Comparison of ENCODE assay signal across 11 cellular contexts in the genomic region with DNA sequence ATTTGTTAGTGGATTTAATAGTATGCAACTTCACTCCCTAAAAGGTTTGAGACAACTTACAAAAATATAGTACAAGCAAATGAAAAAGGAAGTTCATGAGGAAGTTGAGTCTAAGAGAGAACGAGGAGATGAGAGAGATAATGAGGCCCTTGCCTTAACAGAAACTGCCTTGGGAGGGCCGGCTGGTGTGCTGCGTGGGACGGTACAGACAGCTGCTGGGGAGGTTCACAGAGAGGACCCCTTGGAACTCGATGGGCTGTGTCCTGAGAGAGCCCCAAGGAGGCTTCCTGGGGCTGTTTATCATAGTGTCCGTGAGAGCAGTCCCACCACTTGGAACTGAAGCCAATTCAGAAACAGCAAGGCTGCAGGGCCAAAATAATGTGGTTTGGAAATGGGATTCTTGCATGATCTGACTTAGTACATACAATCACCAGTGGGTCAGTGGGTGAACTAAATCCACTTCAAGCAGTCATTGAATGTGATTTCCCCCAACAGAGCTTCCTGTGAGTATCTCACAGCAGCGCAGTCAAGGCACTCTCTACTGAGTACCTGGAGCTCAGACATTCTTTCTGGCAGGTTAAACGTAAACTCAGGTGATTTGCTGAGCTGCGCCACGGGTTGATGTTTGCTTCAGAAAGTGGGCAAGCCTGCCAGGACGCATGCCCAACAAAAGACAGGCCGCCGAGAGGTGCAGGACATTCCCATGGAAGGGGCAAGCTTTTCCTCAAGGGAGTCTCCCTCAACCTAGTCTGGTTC.
DNase-seq lines count a peak whose midpoint lies in the region; ATAC-seq lines count a peak whose summit lies in the region.
"Had no signal": no experiment of that assay in that cellular context is flagged by ENCODE, and none has a peak within 500 bp of the region (broad histone marks: within the 10 kb centered on the region; RNA-seq: fewer than 3 reads in every experiment).

No MANE protein-coding gene starts in this region.

- peak; percentile 51 for DNase-seq in activated CD4-positive, alpha-beta T cell treated with anti-CD3 and anti-CD28 coated beads for 36 hours
- no peak for DNase-seq in activated CD4-positive, alpha-beta T cell treated with anti-CD3 and anti-CD28 coated beads for 1 hour
- DNase-seq in activated CD4-positive, alpha-beta T cell treated with anti-CD3 and anti-CD28 coated beads, Interleukin-2, amount 50 U/mL, for 48 hours = peak; percentile 25 to 27
- peak; percentile 28 to 32 for DNase-seq in stimulated activated CD4-positive, alpha-beta T cell treated with anti-CD3 and anti-CD28 coated beads, Interleukin-2, amount 100 ng/mL, for 24 hours
- DNase-seq in NCI-H774 (lab: John Stamatoyannopoulos, UW) (no peak), hepatic stellate cell (ENCODE audit: low spot score) (no peak), left lobe of liver (ENCODE audit: low spot score) (no peak)
- DNase-seq: 8988T, GOT3, islet precursor cell had no signal

- H3K4me3 Mint-ChIP-seq in activated CD4-positive, alpha-beta T cell treated with anti-CD3 and anti-CD28 coated beads for 36 hours = no peak overlapping the region

- POLR2A ChIA-PET in activated CD4-positive, alpha-beta T cell treated with anti-CD3 and anti-CD28 coated beads for 36 hours (lab: Charles Lee) = no interaction called here

- H3K27me3 Mint-ChIP-seq in activated CD4-positive, alpha-beta T cell treated with anti-CD3 and anti-CD28 coated beads for 36 hours = no peaks in the 10 kb centered on the region

- H3K36me3 Mint-ChIP-seq in activated CD4-positive, alpha-beta T cell treated with anti-CD3 and anti-CD28 coated beads for 36 hours (ENCODE audit: low read depth) = peaks cover 24% of the 10 kb centered on the region

- CTCF ChIA-PET in activated CD4-positive, alpha-beta T cell treated with anti-CD3 and anti-CD28 coated beads for 36 hours (lab: Charles Lee) = interaction anchor here (0.7 to 2.1 kb wide), 5 partner anchors 89 to 419 kb away, joined by 3 to 5 read pairs (median 3); a partner anchor contains a TSS

- peak overlapping the region; percentile 52 for H3K27ac Mint-ChIP-seq in activated CD4-positive, alpha-beta T cell treated with anti-CD3 and anti-CD28 coated beads for 36 hours

- peak; percentile 35 for ATAC-seq in activated CD4-positive, alpha-beta T cell treated with anti-CD3 and anti-CD28 coated beads for 36 hours
- ATAC-seq in HG03460 (IDR thresholded peaks at IDR 0.05; ENCODE audit: unreplicated experiment) (peak; percentile 85), left lobe of liver (no peak)

- H3K9me3 Mint-ChIP-seq in activated CD4-positive, alpha-beta T cell treated with anti-CD3 and anti-CD28 coated beads for 36 hours (ENCODE audit: low read depth) = no peaks in the 10 kb centered on the region

- H3K4me1 Mint-ChIP-seq in activated CD4-positive, alpha-beta T cell treated with anti-CD3 and anti-CD28 coated beads for 36 hours = peaks cover 35% of the 10 kb centered on the region

- intact Hi-C loops in activated CD4-positive, alpha-beta T cell treated with anti-CD3 and anti-CD28 coated beads for 36 hours (cut with DNase I, micrococcal nuclease) = loop anchor here in 1 of 2 experiments (5.0 kb wide), 1 partner anchor 298 kb away; no protein-coding TSS in a partner anchor

Comparison
In these comparisons a context has a peak if more than half of its experiments do, and no peak if none do; other contexts are left out.
1. DNase-seq: peak in activated CD4-positive, alpha-beta T cell treated with anti-CD3 and anti-CD28 coated beads for 36 hours (single experiment), activated CD4-positive, alpha-beta T cell treated with anti-CD3 and anti-CD28 coated beads, Interleukin-2, amount 50 U/mL, for 48 hours (2 of 2) and stimulated activated CD4-positive, alpha-beta T cell treated with anti-CD3 and anti-CD28 coated beads, Interleukin-2, amount 100 ng/mL, for 24 hours (2 of 2); none in activated CD4-positive, alpha-beta T cell treated with anti-CD3 and anti-CD28 coated beads for 1 hour (single experiment), NCI-H774 (single experiment), hepatic stellate cell (single experiment) and left lobe of liver (single experiment).